ENCODE assay signal across 9 cellular contexts in genomic region chr2:101684313-101684712, GRCh38.
"Had no signal": no experiment of that assay in that cellular context is flagged by ENCODE, and none has a peak within 500 bp of the region (broad histone marks: within the 10 kb centered on the region; RNA-seq: fewer than 3 reads in every experiment).

No MANE protein-coding gene starts in this region.

- H3K4me3 ChIP-seq: GM23248 had no signal

- H3K4me1 Mint-ChIP-seq: H9 had no signal

- H3K9me3 Mint-ChIP-seq: H9, IgD-negative memory B cell had no signal

- H2AFZ ChIP-seq: GM23248 had no signal

- H3K9ac ChIP-seq: GM23248 had no signal

- H3K27ac ChIP-seq: GM23248, HL-60 had no signal

- FAIRE-seq: H1, H54, HepG2 had no signal

- ATAC-seq: HepG2 had no signal

- H3K4me3 Mint-ChIP-seq: H9, IgD-negative memory B cell had no signal

- H3K27ac Mint-ChIP-seq: H9, IgD-negative memory B cell had no signal

- DNase-seq: GM23248, H9, HCEC 1CT, KG1 had no signal

- H3K27me3 Mint-ChIP-seq: IgD-negative memory B cell had no signal
